ENCODE assay signal across 10 cellular contexts in the genomic region with DNA sequence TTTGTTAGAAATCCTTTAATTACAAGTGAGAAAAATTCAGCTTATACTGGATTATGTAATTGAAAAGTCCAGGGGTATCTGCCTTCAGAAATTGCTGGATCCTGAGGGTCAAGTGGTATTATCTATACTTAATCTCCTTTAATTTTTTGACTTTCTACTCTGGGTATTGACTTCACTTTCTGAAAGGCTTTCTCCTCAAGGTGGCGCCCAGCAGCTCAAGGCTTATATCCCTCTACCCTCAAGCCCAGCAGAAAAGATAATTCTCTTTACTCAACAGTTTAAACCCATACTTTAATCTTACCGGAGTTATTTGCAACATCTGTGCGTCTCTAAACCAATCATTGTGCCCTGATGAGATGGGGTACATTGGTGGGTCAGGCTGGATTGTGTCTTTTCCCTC.
DNase-seq lines count a peak whose midpoint lies in the region; ATAC-seq and TF ChIP-seq lines count a peak whose summit lies in the region.
"Had no signal": no experiment of that assay in that cellular context is flagged by ENCODE, and none has a peak within 500 bp of the region (broad histone marks: within the 10 kb centered on the region; RNA-seq: fewer than 3 reads in every experiment).

No MANE protein-coding gene starts in this region.

- H3K4me3 ChIP-seq in GM12865 (ENCODE audit: low read depth, low read length) (no peak overlapping the region), OCI-LY7 (ENCODE audit: low read depth, low read length, poor library complexity, severe bottlenecking) (no peak overlapping the region), fibroblast of the aortic adventitia (ENCODE audit: low read depth, low read length) (no peak overlapping the region)

- H3K9me2 ChIP-seq in OCI-LY7 (ENCODE audit: insufficient read depth, low read length): no peaks in the 10 kb centered on the region

- CTCF ChIA-PET in OCI-LY7 (lab: Charles Lee; ENCODE audit: unreplicated experiment): no interaction called here

- DNase-seq in AG08395 (ENCODE audit: low spot score) (peak; percentile 33), GM12865 (ENCODE audit: low read depth) (peak; percentile 48), OCI-LY7 (ENCODE audit: low spot score) (peak; percentile 17), fibroblast of the aortic adventitia (ENCODE audit: low read depth) (peak; percentile 58), islet precursor cell (no peak), omental fat pad (ENCODE audit: low spot score) (no peak), ureter (ENCODE audit: low spot score) (no peak)
- DNase-seq: right cardiac atrium, SHP77 had no signal

- no peak overlapping the region for H2AFZ ChIP-seq in OCI-LY7 (ENCODE audit: low read length)

- intact Hi-C loops in OCI-LY7 (cut with micrococcal nuclease; ENCODE audit: unreplicated experiment): loop anchor here (2.0 to 10.0 kb wide), 5 partner anchors 172 to 692 kb away; no protein-coding TSS in a partner anchor

- H3K79me2 ChIP-seq in OCI-LY7 (ENCODE audit: insufficient read depth, low read depth, low read length): no peaks in the 10 kb centered on the region

- no peaks in the 10 kb centered on the region for H3K9me3 ChIP-seq in OCI-LY7 (ENCODE audit: low read length)

- POLR2A ChIA-PET in OCI-LY7 (lab: Charles Lee): interaction anchor here (0.7 to 1.6 kb wide), 2 partner anchors 131 to 149 kb away, joined by 4 to 8 read pairs; no protein-coding TSS in a partner anchor

- ATAC-seq in omental fat pad (ENCODE audit: low FRiP score): no peak
- no peak for ATAC-seq in HG03280 (IDR thresholded peaks at IDR 0.05; ENCODE audit: unreplicated experiment)

- no peak overlapping the region for H3K27ac ChIP-seq in OCI-LY7 (ENCODE audit: low read depth, low read length, poor library complexity, severe bottlenecking)

- no peak overlapping the region for H3K4me2 ChIP-seq in OCI-LY7 (ENCODE audit: low read length)

- H3K4me1 ChIP-seq in OCI-LY7 (ENCODE audit: insufficient read depth, low read length, poor library complexity, severe bottlenecking): no peaks in the 10 kb centered on the region

- BruUV-seq in OCI-LY7 (replicated peaks; lab: Mats Ljungman, UMichigan): no TSS peak

- no peaks in the 10 kb centered on the region for H3K36me3 ChIP-seq in OCI-LY7 (ENCODE audit: insufficient read depth, low read length)

- TF ChIP-seq CTCF in GM12865 (IDR thresholded peaks at IDR 0.05; ENCODE audit: insufficient read depth, low read depth, low read length, missing control alignments) (peak; percentile 34), OCI-LY7 (conservative IDR thresholded peaks at IDR 0.05; ENCODE audit: low read length) (peak; percentile 73), fibroblast of the aortic adventitia (IDR thresholded peaks at IDR 0.05; ENCODE audit: insufficient read depth, low read length) (peak; percentile 67), omental fat pad (IDR thresholded peaks at IDR 0.05) (no peak)

- H4K20me1 ChIP-seq in OCI-LY7 (ENCODE audit: insufficient read depth, low read length): no peaks in the 10 kb centered on the region

Comparison
In these comparisons a context has a peak if more than half of its experiments do, and no peak if none do; other contexts are left out.
1. DNase-seq: peak in AG08395 (single experiment), GM12865 (single experiment), OCI-LY7 (single experiment) and fibroblast of the aortic adventitia (single experiment); none in islet precursor cell (single experiment), omental fat pad (single experiment) and ureter (single experiment).
2. CTCF ChIP-seq: peak in GM12865 (single experiment), OCI-LY7 (single experiment) and fibroblast of the aortic adventitia (single experiment); none in omental fat pad (0 of 3).